8 cellular contexts compared by ENCODE assay signal in genomic region chr1:209784276-209785169, GRCh38. TPM values are rescaled to one million over a fixed set of nuclear protein-coding genes. Genes with fewer than 3 reads are reported as not detected.
A peak's percentile ranks its signal among the peaks of the same experiment; 100 is the strongest.
DNase-seq lines count a peak whose midpoint lies in the region; ATAC-seq lines count a peak whose summit lies in the region.

Gene C1orf74 (minus strand): TSS chr1:209784559. CDS start chr1:209783634, 925 bp downstream.

- no peaks in the 10 kb centered on the region for H3K27me3 ChIP-seq in mononuclear cell (ENCODE audit: insufficient read depth, low read length)

- H3K36me3 Mint-ChIP-seq in IgD-negative memory B cell, result peaks cover 8% of the 10 kb centered on the region

- peaks cover 9 to 24% (median 10%) of the 10 kb centered on the region in 3 donors for H3K4me1 Mint-ChIP-seq in IgD-negative memory B cell

- peaks cover 0 to 4% (median 0%) of the 10 kb centered on the region in 3 donors for H3K9me3 Mint-ChIP-seq in IgD-negative memory B cell

- H3K27ac Mint-ChIP-seq in IgD-negative memory B cell, result peak within 1 kb of the TSS; percentile 92 to 99 (median 99)

- DNase-seq in DMS153 (lab: John Stamatoyannopoulos, UW) (peak; percentile 99), OCI-M1 (lab: John Stamatoyannopoulos, UW) (peak; percentile 99), activated T-cell treated with anti-CD3 and anti-CD28 coated beads for 48 hours (ENCODE audit: low read depth) (peak; percentile 99), epithelial cell of prostate (ENCODE audit: low read depth, low spot score) (no peak)
- DNase-seq in stimulated activated CD8-positive, alpha-beta memory T cell treated with anti-CD3 and anti-CD28 coated beads, Interleukin-2, amount 100 ng/mL, for 48 hours (ENCODE audit: low read depth in 2 of 2), result peak; percentile 99 to 100

- peaks cover 20% of the 10 kb centered on the region for H3K4me1 ChIP-seq in mononuclear cell (ENCODE audit: insufficient read depth, low read length)

- H3K9me3 ChIP-seq in mononuclear cell (ENCODE audit: low read depth, low read length), result no peaks in the 10 kb centered on the region

- H3K4me3 Mint-ChIP-seq in IgD-negative memory B cell, result peak within 1 kb of the TSS; percentile 86 to 99 (median 98)

- H3K27me3 Mint-ChIP-seq in IgD-negative memory B cell, result peaks cover 18% of the 10 kb centered on the region

- peak within 1 kb of the TSS; percentile 68 for H3K4me3 ChIP-seq in mononuclear cell (ENCODE audit: low read length)

- ATAC-seq in GM21576 (IDR thresholded peaks at IDR 0.05; ENCODE audit: unreplicated experiment), result peak; percentile 99

- peak within 1 kb of the TSS; percentile 72 for H3K27ac ChIP-seq in epithelial cell of prostate

RNA-seq across cellular contexts. Expression of gene C1orf74, which starts in this region (rescaled TPM):
- polyA plus RNA-seq in IgD-negative memory B cell, result 0.78 TPM
- total RNA-seq in mononuclear cell, result 1.0 TPM
